10 cellular contexts compared by ENCODE assay signal in the genomic region with DNA sequence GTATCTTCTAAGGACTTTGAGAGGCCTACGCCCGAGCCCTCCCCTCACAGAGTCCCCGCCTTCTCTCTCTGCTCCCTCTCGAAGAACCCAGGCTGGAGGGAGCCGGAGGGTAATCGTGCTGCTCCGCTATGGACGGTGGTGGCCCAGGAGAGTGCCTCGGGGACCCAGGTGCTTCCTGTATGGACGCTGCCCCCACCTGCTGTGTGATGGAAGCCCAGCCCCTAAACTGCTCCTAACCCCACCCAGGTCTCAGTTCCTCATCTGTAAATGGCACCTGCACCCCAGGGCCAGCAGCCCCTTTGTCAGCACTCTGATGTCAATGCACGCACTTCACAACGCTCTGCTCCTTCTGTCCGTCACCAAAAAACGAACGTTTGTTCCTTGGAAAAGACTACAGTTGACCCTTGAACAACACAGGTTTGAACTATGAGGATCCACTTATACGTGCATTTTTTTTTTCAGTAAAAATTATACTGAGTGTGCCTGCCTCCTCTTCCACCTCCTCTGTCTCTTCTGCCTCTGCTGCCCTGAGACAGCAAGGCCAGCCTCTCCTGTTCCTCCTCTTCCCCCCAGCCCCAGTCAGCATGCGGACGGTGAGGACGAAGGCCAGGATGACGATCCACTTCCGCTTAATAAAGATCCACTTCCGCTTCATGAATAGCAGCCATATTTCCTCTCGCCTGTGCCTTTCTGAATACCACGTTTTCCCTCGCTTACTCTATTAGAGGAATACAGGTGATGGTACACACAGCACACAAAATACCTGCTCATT.
DNase-seq lines count a peak whose midpoint lies in the region; ATAC-seq and TF ChIP-seq lines count a peak whose summit lies in the region.
"Had no signal": no experiment of that assay in that cellular context is flagged by ENCODE, and none has a peak within 500 bp of the region (broad histone marks: within the 10 kb centered on the region; RNA-seq: fewer than 3 reads in every experiment).

No MANE protein-coding gene starts in this region.

- H3K4me1 Mint-ChIP-seq in activated CD4-positive, alpha-beta T cell treated with anti-CD3 and anti-CD28 coated beads, Interleukin-2, amount 10 ng/mL, durations not matched to agents 7 days and 5 days, result no peaks in the 10 kb centered on the region

- CTCF ChIA-PET in activated CD4-positive, alpha-beta T cell treated with anti-CD3 and anti-CD28 coated beads, Interleukin-2, amount 10 ng/mL, durations not matched to agents 7 days and 5 days (lab: Charles Lee), result no interaction called here

- H3K27me3 Mint-ChIP-seq in activated CD4-positive, alpha-beta T cell treated with anti-CD3 and anti-CD28 coated beads, Interleukin-2, amount 10 ng/mL, durations not matched to agents 7 days and 5 days, result no peaks in the 10 kb centered on the region

- POLR2A ChIA-PET in activated CD4-positive, alpha-beta T cell treated with anti-CD3 and anti-CD28 coated beads, Interleukin-2, amount 10 ng/mL, durations not matched to agents 7 days and 5 days (lab: Charles Lee), result no interaction called here

- no peak overlapping the region for H3K4me3 Mint-ChIP-seq in activated CD4-positive, alpha-beta T cell treated with anti-CD3 and anti-CD28 coated beads, Interleukin-2, amount 10 ng/mL, durations not matched to agents 7 days and 5 days

- H3K36me3 Mint-ChIP-seq in activated CD4-positive, alpha-beta T cell treated with anti-CD3 and anti-CD28 coated beads, Interleukin-2, amount 10 ng/mL, durations not matched to agents 7 days and 5 days (ENCODE audit: low read depth), result no peaks in the 10 kb centered on the region

- no peaks in the 10 kb centered on the region for H3K9me3 Mint-ChIP-seq in activated CD4-positive, alpha-beta T cell treated with anti-CD3 and anti-CD28 coated beads, Interleukin-2, amount 10 ng/mL, durations not matched to agents 7 days and 5 days

- TF ChIP-seq CTCF in GM20000 (IDR thresholded peaks at IDR 0.05; ENCODE audit: extremely low read depth, missing control alignments), result no peak

- DNase-seq in GM20000 (ENCODE audit: low spot score) (peak; percentile 96), germinal center (ENCODE audit: low spot score) (peak; percentile 93), amygdala (lab: John Stamatoyannopoulos, UW) (no peak), NCI-H226 (no peak), Kasumi-1 (lab: John Stamatoyannopoulos, UW) (no peak)
- DNase-seq in activated CD4-positive, alpha-beta T cell treated with anti-CD3 and anti-CD28 coated beads, Interleukin-2, amount 10 ng/mL, durations not matched to agents 7 days and 5 days, result no peak

- peak; percentile 86 for ATAC-seq in GM18498 (IDR thresholded peaks at IDR 0.05; ENCODE audit: unreplicated experiment)
- ATAC-seq in HG03103 (IDR thresholded peaks at IDR 0.05; ENCODE audit: low read depth, unreplicated experiment), result peak; percentile 79
- ATAC-seq: heart left ventricle, psoas muscle had no signal

- H3K27ac Mint-ChIP-seq in activated CD4-positive, alpha-beta T cell treated with anti-CD3 and anti-CD28 coated beads, Interleukin-2, amount 10 ng/mL, durations not matched to agents 7 days and 5 days, result no peak overlapping the region

Comparison
In these comparisons a context has a peak if more than half of its experiments do, and no peak if none do; other contexts are left out.
1. DNase-seq: peak in GM20000 (single experiment) and germinal center (single experiment); none in amygdala (0 of 56), NCI-H226 (single experiment), Kasumi-1 (0 of 2) and activated CD4-positive, alpha-beta T cell treated with anti-CD3 and anti-CD28 coated beads, Interleukin-2, amount 10 ng/mL, durations not matched to agents 7 days and 5 days (single experiment).